Comparison of ENCODE assay signal across 9 cellular contexts in the genomic region with DNA sequence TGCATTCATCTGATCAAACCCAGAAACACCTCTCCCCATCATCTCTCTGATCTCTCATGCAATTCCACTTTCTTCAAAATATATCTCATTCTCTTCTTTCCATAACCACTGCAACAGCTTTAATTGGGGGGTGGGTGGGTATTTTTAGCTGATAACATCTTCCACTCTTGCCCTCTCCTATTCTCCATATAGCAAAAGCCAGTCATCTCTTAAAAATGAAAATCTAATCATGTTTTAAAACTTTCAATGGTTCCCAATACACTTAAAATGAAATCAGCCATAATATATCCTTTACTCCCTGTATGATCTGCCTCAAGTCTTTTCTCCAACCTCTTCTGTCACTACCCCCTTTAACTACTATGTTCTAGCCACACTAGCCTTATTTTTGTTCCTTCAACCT. TPM values are rescaled to one million over a fixed set of nuclear protein-coding genes. Genes with fewer than 3 reads are reported as not detected.
A peak's percentile ranks its signal among the peaks of the same experiment; 100 is the strongest.
DNase-seq lines count a peak whose midpoint lies in the region; ATAC-seq lines count a peak whose summit lies in the region.
"Had no signal": no experiment of that assay in that cellular context is flagged by ENCODE, and none has a peak within 500 bp of the region (broad histone marks: within the 10 kb centered on the region; RNA-seq: fewer than 3 reads in every experiment).

No MANE protein-coding gene starts in this region.

- H4K8ac ChIP-seq in neuronal stem cell (ENCODE audit: low read depth, low read length) = no peak overlapping the region

- no peak overlapping the region for H2AFZ ChIP-seq in neuronal stem cell (ENCODE audit: low read length)

- H3K9me3 Mint-ChIP-seq in CD4-positive, alpha-beta memory T cell = peaks cover 0 to 3% (median 0%) of the 10 kb centered on the region in 8 donors
- no peaks in the 10 kb centered on the region for H3K9me3 Mint-ChIP-seq in effector memory CD8-positive, alpha-beta T cell

- POLR2A ChIA-PET in CD4-positive, alpha-beta memory T cell (lab: Charles Lee; ENCODE audit: partially characterized antibody) = no interaction called here

- H3K4me1 Mint-ChIP-seq in CD4-positive, alpha-beta memory T cell = peaks cover 25 to 65% (median 44%) of the 10 kb centered on the region in 4 donors
- peaks cover 44% of the 10 kb centered on the region in 2 donors for H3K4me1 Mint-ChIP-seq in effector memory CD8-positive, alpha-beta T cell (ENCODE audit: low read depth in 2 of 2)

- H3K4me2 ChIP-seq in neuronal stem cell (ENCODE audit: insufficient read depth, low read length, poor library complexity, severe bottlenecking) = peak overlapping the region; percentile 60

- no peaks in the 10 kb centered on the region for H3K9me3 ChIP-seq in CD4-positive, alpha-beta memory T cell (ENCODE audit: control insufficient read depth in 1 of 2, low read length in 2 of 2)
- no peaks in the 10 kb centered on the region for H3K9me3 ChIP-seq in NT2/D1 (ENCODE audit: insufficient read depth, low read length)
- H3K9me3 ChIP-seq in neuronal stem cell (replicated peaks in 1 of 2; ENCODE audit: control insufficient read depth in 2 of 2, insufficient read depth in 1 of 2, low read depth in 1 of 2, low read length in 2 of 2) = peaks cover 0 to 4% of the 10 kb centered on the region in 2 donors

- peaks cover 9% of the 10 kb centered on the region for H3K36me3 ChIP-seq in CD4-positive, alpha-beta memory T cell (ENCODE audit: insufficient read depth, low read length)
- H3K36me3 ChIP-seq in NT2/D1 (ENCODE audit: insufficient read depth, insufficient read length, low read length) (peaks cover 36% of the 10 kb centered on the region), neuronal stem cell (replicated peaks in 1 of 2; ENCODE audit: control insufficient read depth in 2 of 2, insufficient read depth in 2 of 2, low read length in 2 of 2) (peaks cover 3 to 43% of the 10 kb centered on the region in 2 donors)

- peak overlapping the region; percentile 94 for H3K9ac ChIP-seq in NT2/D1 (ENCODE audit: insufficient read length, low read depth)
- H3K9ac ChIP-seq in neuronal stem cell (ENCODE audit: low read depth, low read length, poor library complexity) = no peak overlapping the region

- peaks cover 8% of the 10 kb centered on the region for H3K79me1 ChIP-seq in neuronal stem cell (ENCODE audit: low read depth, low read length)

- H3K4me1 ChIP-seq in CD4-positive, alpha-beta memory T cell (ENCODE audit: insufficient read depth, low read length) = peaks cover 40% of the 10 kb centered on the region
- H3K4me1 ChIP-seq in NT2/D1 (ENCODE audit: insufficient read depth, insufficient read length) = no peaks in the 10 kb centered on the region
- H3K4me1 ChIP-seq in neuronal stem cell (ENCODE audit: control insufficient read depth in 2 of 2, insufficient read depth in 1 of 2, low read depth in 1 of 2, low read length in 2 of 2) = peaks cover 3 to 12% of the 10 kb centered on the region in 2 donors

- no peak overlapping the region for H2BK12ac ChIP-seq in neuronal stem cell (ENCODE audit: low read length)

- peak overlapping the region; percentile 100 for H3K27ac ChIP-seq in CD4-positive, alpha-beta memory T cell (ENCODE audit: low read depth, low read length)
- H3K27ac ChIP-seq in neuronal stem cell (replicated peaks; ENCODE audit: low read length) = no peak overlapping the region

- no peak overlapping the region for H3K14ac ChIP-seq in neuronal stem cell (ENCODE audit: low read length)

- DNase-seq in CD4-positive, alpha-beta memory T cell = no peak
- no peak for DNase-seq in NT2/D1 (ENCODE audit: low read depth, low spot score)
- no peak for DNase-seq in effector memory CD8-positive, alpha-beta T cell
- no peak for DNase-seq in neuronal stem cell (ENCODE audit: low spot score)
- no peak for DNase-seq in COR-L47 (lab: John Stamatoyannopoulos, UW)
- no peak for DNase-seq in SKM-1 (lab: John Stamatoyannopoulos, UW; ENCODE audit: unreplicated experiment)
- DNase-seq: activated CD4-positive, alpha-beta T cell treated with anti-CD3 and anti-CD28 coated beads, Interleukin-2, amount 50 U/mL, for 1 hour had no signal

- H3K18ac ChIP-seq in neuronal stem cell (ENCODE audit: low read length) = no peak overlapping the region

- no peak for ATAC-seq in effector memory CD8-positive, alpha-beta T cell (replicated peaks)
- ATAC-seq in HG02970 (IDR thresholded peaks at IDR 0.05; ENCODE audit: low FRiP score, unreplicated experiment) (no peak), GM21576 (IDR thresholded peaks at IDR 0.05; ENCODE audit: unreplicated experiment) (no peak)

- H3K4ac ChIP-seq in neuronal stem cell (ENCODE audit: low read length) = no peak overlapping the region

- H3K36me3 Mint-ChIP-seq in CD4-positive, alpha-beta memory T cell = peaks cover 15 to 63% of the 10 kb centered on the region in 2 donors
- peaks cover 79% of the 10 kb centered on the region for H3K36me3 Mint-ChIP-seq in effector memory CD8-positive, alpha-beta T cell (ENCODE audit: insufficient read depth)

- H3K27me3 Mint-ChIP-seq in CD4-positive, alpha-beta memory T cell = no peaks in the 10 kb centered on the region
- H3K27me3 Mint-ChIP-seq in effector memory CD8-positive, alpha-beta T cell = no peaks in the 10 kb centered on the region

- intact Hi-C loops in CD4-positive, alpha-beta memory T cell (cut with micrococcal nuclease) = loop anchor here (5.0 to 10.0 kb wide), 3 partner anchors 458 to 1182 kb away; a partner anchor contains a TSS

- peak overlapping the region in 1 of 2 donors; percentile 82 for H3K4me3 ChIP-seq in CD4-positive, alpha-beta memory T cell (ENCODE audit: low read length in 2 of 2)
- H3K4me3 ChIP-seq in NT2/D1 (ENCODE audit: insufficient read length, low read depth) = peak overlapping the region; percentile 86
- peak overlapping the region in 1 of 2 donors; percentile 99 for H3K4me3 ChIP-seq in neuronal stem cell (ENCODE audit: low read length in 2 of 2)

- CTCF ChIA-PET in CD4-positive, alpha-beta memory T cell (lab: Charles Lee; ENCODE audit: partially characterized antibody) = no interaction called here

- H2AK5ac ChIP-seq in neuronal stem cell (ENCODE audit: low read depth, low read length) = no peak overlapping the region

- peak overlapping the region; percentile 95 to 100 (median 98) for H3K4me3 Mint-ChIP-seq in CD4-positive, alpha-beta memory T cell
- H3K4me3 Mint-ChIP-seq in effector memory CD8-positive, alpha-beta T cell = peak overlapping the region; percentile 100

- no peak overlapping the region for H3K23ac ChIP-seq in neuronal stem cell (ENCODE audit: low read depth, low read length, poor library complexity)

- H2BK5ac ChIP-seq in neuronal stem cell (ENCODE audit: low read length) = no peak overlapping the region

- no peaks in the 10 kb centered on the region for H3K27me3 ChIP-seq in CD4-positive, alpha-beta memory T cell (ENCODE audit: insufficient read depth, low read length)
- no peaks in the 10 kb centered on the region for H3K27me3 ChIP-seq in NT2/D1 (ENCODE audit: insufficient read depth, insufficient read length)
- H3K27me3 ChIP-seq in neuronal stem cell (ENCODE audit: control insufficient read depth in 3 of 3, insufficient read depth in 3 of 3, low read depth in 1 of 3, low read length in 3 of 3) = no peaks in the 10 kb centered on the region

- H2BK120ac ChIP-seq in neuronal stem cell (ENCODE audit: low read depth, low read length) = no peak overlapping the region

- H4K91ac ChIP-seq in neuronal stem cell (ENCODE audit: low read depth, low read length, poor library complexity) = no peak overlapping the region

- H3K27ac Mint-ChIP-seq in CD4-positive, alpha-beta memory T cell = peak overlapping the region in 6 of 7 donors; percentile 68 to 100 (median 100)
- H3K27ac Mint-ChIP-seq in effector memory CD8-positive, alpha-beta T cell = peak overlapping the region; percentile 100

- H2BK15ac ChIP-seq in neuronal stem cell (ENCODE audit: low read length) = no peak overlapping the region

RNA-seq across cellular contexts. Expression of a gene that starts 1.5 kb away (rescaled TPM):
- 100 to 1,000 TPM in 1 of 2 experiments, 10 to 100 TPM in 1; 94.8 to 101 TPM for total RNA-seq in CD4-positive, alpha-beta memory T cell
- polyA plus RNA-seq in CD4-positive, alpha-beta memory T cell = 100 to 1,000 TPM; 111 to 159 TPM
- 75.4 TPM for polyA plus RNA-seq in neuronal stem cell (2013, experiment 1 of 2)
- 79.1 TPM for polyA plus RNA-seq in neuronal stem cell (2013, experiment 2 of 2)

RNA-seq across cellular contexts. Expression of a gene that starts 2.5 kb away (rescaled TPM):
- 1 to 10 TPM; 7.0 to 7.9 TPM for total RNA-seq in CD4-positive, alpha-beta memory T cell
- 1 to 10 TPM; 2.5 TPM for polyA plus RNA-seq in CD4-positive, alpha-beta memory T cell
- polyA plus RNA-seq in neuronal stem cell (2013, experiment 1 of 2) = 41.0 TPM
- polyA plus RNA-seq in neuronal stem cell (2013, experiment 2 of 2) = 42.4 TPM

RNA-seq across cellular contexts. Expression of a gene that starts 52.4 kb away (rescaled TPM):
- 10 to 100 TPM; 10.7 to 11.6 TPM for total RNA-seq in CD4-positive, alpha-beta memory T cell
- polyA plus RNA-seq in CD4-positive, alpha-beta memory T cell = 1 to 10 TPM in 1 of 2 donors, under 1 TPM in 1; 0.65 to 1.6 TPM
- 15.9 TPM for polyA plus RNA-seq in neuronal stem cell (2013, experiment 1 of 2)
- 17.2 TPM for polyA plus RNA-seq in neuronal stem cell (2013, experiment 2 of 2)
